Comparison of ENCODE assay signal across 8 cellular contexts in genomic region chr3:157159762-157160651, GRCh38. TPM values are rescaled to one million over a fixed set of nuclear protein-coding genes. Genes with fewer than 3 reads are reported as not detected.
DNase-seq lines count a peak whose midpoint lies in the region; ATAC-seq and TF ChIP-seq lines count a peak whose summit lies in the region.

Gene CCNL1 (minus strand): TSS chr3:157160147. CDS start chr3:157160094, 53 bp downstream.

- H3K27me3 ChIP-seq in HAP-1 (ENCODE audit: low read depth) (no peaks in the 10 kb centered on the region), MG63 (no peaks in the 10 kb centered on the region)

- H3K9me3 Mint-ChIP-seq in natural killer cell treated with Interleukin-12 subunit alpha and Interleukin-12 subunit beta and Interleukin-15 and Interleukin-18, amount 100 ng/mL, for 72 hours = no peaks in the 10 kb centered on the region

- peak; percentile 93 for DNase-seq in G401 (ENCODE audit: low spot score)
- peak; percentile 87 to 95 for DNase-seq in HAP-1 (ENCODE audit: low spot score in 2 of 2)
- DNase-seq in MG63 = peak; percentile 99
- DNase-seq in SHP77 (lab: John Stamatoyannopoulos, UW) = peak; percentile 89 to 95
- DNase-seq in activated effector memory CD4-positive, alpha-beta T cell treated with Interleukin-2 at 50 U/mL for 16 hours = peak; percentile 92
- DNase-seq in fibroblast of pulmonary artery (ENCODE audit: low read depth) = peak; percentile 99
- peak; percentile 99 for DNase-seq in natural killer cell treated with Interleukin-12 subunit alpha and Interleukin-12 subunit beta and Interleukin-15 and Interleukin-18, amount 100 ng/mL, for 72 hours (ENCODE audit: low spot score)
- peak; percentile 94 for DNase-seq in stimulated activated naive CD4-positive, alpha-beta T cell treated with Interleukin-2 at 50 U/mL for 16 hours (lab: John Stamatoyannopoulos, UW)

- H3K27me3 Mint-ChIP-seq in natural killer cell treated with Interleukin-12 subunit alpha and Interleukin-12 subunit beta and Interleukin-15 and Interleukin-18, amount 100 ng/mL, for 72 hours = no peaks in the 10 kb centered on the region

- H3K36me3 ChIP-seq in HAP-1 (replicated peaks) (peaks cover 46% of the 10 kb centered on the region), MG63 (peaks cover 49% of the 10 kb centered on the region)

- peak; percentile 92 for ATAC-seq in natural killer cell treated with Interleukin-12 subunit alpha and Interleukin-12 subunit beta and Interleukin-15 and Interleukin-18, amount 100 ng/mL, for 72 hours

- peak within 1 kb of the TSS; percentile 93 for H3K4me3 Mint-ChIP-seq in natural killer cell treated with Interleukin-12 subunit alpha and Interleukin-12 subunit beta and Interleukin-15 and Interleukin-18, amount 100 ng/mL, for 72 hours

- H3K4me3 ChIP-seq in HAP-1 (peak within 1 kb of the TSS; percentile 95), MG63 (peak within 1 kb of the TSS; percentile 95), fibroblast of pulmonary artery (replicated peaks; ENCODE audit: low read depth, low read length) (peak within 1 kb of the TSS; percentile 96)

- H3K27ac Mint-ChIP-seq in natural killer cell treated with Interleukin-12 subunit alpha and Interleukin-12 subunit beta and Interleukin-15 and Interleukin-18, amount 100 ng/mL, for 72 hours = peak within 1 kb of the TSS; percentile 99

- TF ChIP-seq CTCF in fibroblast of pulmonary artery (IDR thresholded peaks at IDR 0.05; ENCODE audit: low read length, missing control alignments) = no peak

- in situ Hi-C loops in G401 (cut with HindIII; ENCODE audit: low sequenced_read_pairs) (no loop called here), HAP-1 (cut with MboI; ENCODE audit: low sequenced_read_pairs) (no loop called here)

- H3K4me1 ChIP-seq in HAP-1 = peaks cover 34% of the 10 kb centered on the region

- peaks cover 44% of the 10 kb centered on the region for H3K36me3 Mint-ChIP-seq in natural killer cell treated with Interleukin-12 subunit alpha and Interleukin-12 subunit beta and Interleukin-15 and Interleukin-18, amount 100 ng/mL, for 72 hours

- H3K9me3 ChIP-seq in HAP-1 (no peaks in the 10 kb centered on the region), MG63 (no peaks in the 10 kb centered on the region)

- H3K4me1 Mint-ChIP-seq in natural killer cell treated with Interleukin-12 subunit alpha and Interleukin-12 subunit beta and Interleukin-15 and Interleukin-18, amount 100 ng/mL, for 72 hours (ENCODE audit: low read depth in 2 of 2) = peaks cover 45 to 56% of the 10 kb centered on the region in 2 donors

RNA-seq across cellular contexts. Expression of gene CCNL1, which starts in this region (rescaled TPM):
- total RNA-seq in G401 (2014; rRNA removed; shearing (Covaris generic)) = 55.3 and 87.5 TPM in 2 replicates
- 51.8 and 68.8 TPM in 2 replicates for total RNA-seq in MG63 (2014; rRNA removed; shearing (Covaris generic); ENCODE audit: low replicate concordance)
- 100 to 1,000 TPM; 303 to 324 TPM for total RNA-seq in natural killer cell treated with Interleukin-12 subunit alpha and Interleukin-12 subunit beta and Interleukin-15 and Interleukin-18, amount 100 ng/mL, for 72 hours

Comparison
In these comparisons a context has a peak if more than half of its experiments do, and no peak if none do; other contexts are left out.
1. Peak in every context shown above with its lines: DNase-seq, ATAC-seq and H3K4me3 ChIP-seq.